In genomic region chr1:110783292-110783918, GRCh38 we compare ENCODE assay signal across 8 cellular contexts.
A peak's percentile ranks its signal among the peaks of the same experiment; 100 is the strongest.
DNase-seq lines count a peak whose midpoint lies in the region; ATAC-seq and TF ChIP-seq lines count a peak whose summit lies in the region.

No MANE protein-coding gene starts in this region.

- peaks cover 48% of the 10 kb centered on the region for H3K4me1 Mint-ChIP-seq in activated T-cell treated with anti-CD3 and anti-CD28 coated beads, Interleukin-2, amount 50 U/mL, for 72 hours (ENCODE audit: low read depth)

- no peaks in the 10 kb centered on the region for H3K36me3 Mint-ChIP-seq in activated T-cell treated with anti-CD3 and anti-CD28 coated beads, Interleukin-2, amount 50 U/mL, for 72 hours (ENCODE audit: insufficient read depth in 2 of 2)

- peak; percentile 43 for DNase-seq in DMS153 treated with DMSO at 0.1 percent for 48 hours (lab: John Stamatoyannopoulos, UW; ENCODE audit: unreplicated experiment)
- peak; percentile 73 for DNase-seq in PC-3
- peak; percentile 44 to 61 for DNase-seq in activated T-cell treated with anti-CD3 and anti-CD28 coated beads, Interleukin-2, amount 50 U/mL, for 72 hours
- peak; percentile 14 to 68 for DNase-seq in foreskin fibroblast
- DNase-seq in non-pigmented ciliary epithelial cell (ENCODE audit: low read depth) = peak; percentile 6

- H3K36me3 ChIP-seq in KOPT-K1 (ENCODE audit: insufficient read depth, low read length) = no peaks in the 10 kb centered on the region
- H3K36me3 ChIP-seq in PC-3 (ENCODE audit: low read depth, low read length) = no peaks in the 10 kb centered on the region

- H3K9me3 Mint-ChIP-seq in activated T-cell treated with anti-CD3 and anti-CD28 coated beads, Interleukin-2, amount 50 U/mL, for 72 hours = peaks cover under 1 to 3% of the 10 kb centered on the region in 2 donors

- ATAC-seq in PC-3 (peak; percentile 70), HG03354 (IDR thresholded peaks at IDR 0.05; ENCODE audit: poor library complexity, severe bottlenecking, unreplicated experiment) (no peak), GM18861 (IDR thresholded peaks at IDR 0.05; ENCODE audit: unreplicated experiment) (no peak)
- peak; percentile 62 to 68 for ATAC-seq in activated T-cell treated with anti-CD3 and anti-CD28 coated beads, Interleukin-2, amount 50 U/mL, for 72 hours (replicated peaks in 1 of 2)

- no peaks in the 10 kb centered on the region for H3K27me3 Mint-ChIP-seq in activated T-cell treated with anti-CD3 and anti-CD28 coated beads, Interleukin-2, amount 50 U/mL, for 72 hours (ENCODE audit: low read depth)

- peaks cover 34% of the 10 kb centered on the region for H3K27me3 ChIP-seq in PC-3 (ENCODE audit: low read length)

- H3K4me3 ChIP-seq in PC-3 (ENCODE audit: low read length) (no peak overlapping the region), foreskin fibroblast (ENCODE audit: low read depth in 1 of 2, low read length in 2 of 2) (no peak overlapping the region)

- no peaks in the 10 kb centered on the region for H3K79me2 ChIP-seq in PC-3 (ENCODE audit: low read length)

- H3K9me3 ChIP-seq in KOPT-K1 (ENCODE audit: insufficient read depth, low read length, poor library complexity, severe bottlenecking) = peaks cover 4% of the 10 kb centered on the region
- H3K9me3 ChIP-seq in PC-3 (ENCODE audit: low read length) = no peaks in the 10 kb centered on the region

- H3K4me2 ChIP-seq in PC-3 (ENCODE audit: low read length) = no peak overlapping the region

- BruUV-seq in PC-3 (replicated peaks; lab: Mats Ljungman, UMichigan) = no TSS peak

- H3K4me3 Mint-ChIP-seq in activated T-cell treated with anti-CD3 and anti-CD28 coated beads, Interleukin-2, amount 50 U/mL, for 72 hours = no peak overlapping the region

- H2AFZ ChIP-seq in PC-3 (ENCODE audit: low read length) = no peak overlapping the region

- H3K4me1 ChIP-seq in PC-3 (ENCODE audit: insufficient read depth, low read length) = no peaks in the 10 kb centered on the region

- no peaks in the 10 kb centered on the region for H4K20me1 ChIP-seq in PC-3 (ENCODE audit: low read length)

- H3K27ac ChIP-seq in KOPT-K1 (ENCODE audit: low read depth, low read length, poor library complexity, severe bottlenecking) (peak overlapping the region; percentile 100), PC-3 (ENCODE audit: low read length) (no peak overlapping the region)

- no peaks in the 10 kb centered on the region for H3F3A ChIP-seq in PC-3 (ENCODE audit: low read length, unreplicated experiment)

- POLR2A ChIA-PET in PC-3 (lab: Charles Lee; ENCODE audit: unreplicated experiment) = no interaction called here

- no peaks in the 10 kb centered on the region for H3K9me2 ChIP-seq in PC-3 (replicated peaks; ENCODE audit: low read length)

- intact Hi-C loops in PC-3 (cut with micrococcal nuclease) = loop anchor here (1.0 kb wide), 4 partner anchors 152 to 249 kb away; no protein-coding TSS in a partner anchor

- H3K9ac ChIP-seq in PC-3 (ENCODE audit: low read length) = no peak overlapping the region

- TF ChIP-seq CTCF in PC-3 (conservative IDR thresholded peaks at IDR 0.05; ENCODE audit: low read depth, low read length) (peak; percentile 92), foreskin fibroblast (IDR thresholded peaks at IDR 0.05; ENCODE audit: low read depth, low read length) (peak; percentile 96)

- no peak overlapping the region for H3K27ac Mint-ChIP-seq in activated T-cell treated with anti-CD3 and anti-CD28 coated beads, Interleukin-2, amount 50 U/mL, for 72 hours

- CTCF ChIA-PET in PC-3 (lab: Charles Lee) = interaction anchor here (0.5 to 1.0 kb wide), 2 partner anchors 164 to 210 kb away, joined by 3 to 4 read pairs; no protein-coding TSS in a partner anchor

Comparison
In these comparisons a context has a peak if more than half of its experiments do, and no peak if none do; other contexts are left out.
1. DNase-seq: peak in every context shown above with its lines; median percentile 73 in PC-3; 52 in activated T-cell treated with anti-CD3 and anti-CD28 coated beads, Interleukin-2, amount 50 U/mL, for 72 hours; 43 in DMS153 treated with DMSO at 0.1 percent for 48 hours; 41 in foreskin fibroblast; 6 in non-pigmented ciliary epithelial cell.
2. ATAC-seq: peak in PC-3 (single experiment) and activated T-cell treated with anti-CD3 and anti-CD28 coated beads, Interleukin-2, amount 50 U/mL, for 72 hours (2 of 2); none in HG03354 (single experiment) and GM18861 (single experiment).